ENCODE assay signal across 18 cellular contexts in genomic region chr21:42590431-42591131, GRCh38.
DNase-seq lines count a peak whose midpoint lies in the region; ATAC-seq, FAIRE-seq and TF ChIP-seq lines count a peak whose summit lies in the region.
"Had no signal": no experiment of that assay in that cellular context is flagged by ENCODE, and none has a peak within 500 bp of the region (broad histone marks: within the 10 kb centered on the region; RNA-seq: fewer than 3 reads in every experiment).

No MANE protein-coding gene starts in this region.

- no peak overlapping the region for H2BK12ac ChIP-seq in H9 (ENCODE audit: insufficient read length, low read depth, low read length)

- H2AFZ ChIP-seq in osteoblast (ENCODE audit: low read length) = no peak overlapping the region
- H2AFZ ChIP-seq in H9 (ENCODE audit: low read length) = no peak overlapping the region

- H3K4me2 ChIP-seq in osteoblast (ENCODE audit: insufficient read depth, low read length) (no peak overlapping the region), H9 (ENCODE audit: insufficient read depth, insufficient read length, low read length) (no peak overlapping the region)

- no peaks in the 10 kb centered on the region for H3K36me3 ChIP-seq in osteoblast (ENCODE audit: insufficient read depth, low read length)
- H3K36me3 ChIP-seq: Peyer's patch had no signal

- peaks cover 26% of the 10 kb centered on the region for H3K27me3 Mint-ChIP-seq in H9 (ENCODE audit: low read depth)
- peaks cover 1% of the 10 kb centered on the region for H3K27me3 Mint-ChIP-seq in nephron progenitor cell (ENCODE audit: low read depth, poor library complexity)
- H3K27me3 Mint-ChIP-seq: brain had no signal

- no peak overlapping the region for H4K8ac ChIP-seq in H9 (replicated peaks; ENCODE audit: insufficient read length, low read depth, low read length)

- H3K27ac ChIP-seq in osteoblast (ENCODE audit: low read depth, low read length) = no peak overlapping the region
- H3K27ac ChIP-seq in H9 (ENCODE audit: insufficient read length, low read depth, low read length) = no peak overlapping the region
- H3K27ac ChIP-seq: Peyer's patch had no signal

- H3K4me1 Mint-ChIP-seq in H9 (peaks cover 9% of the 10 kb centered on the region in 2 experiments), nephron progenitor cell (peaks cover 25% of the 10 kb centered on the region)

- H2BK20ac ChIP-seq in H9 (ENCODE audit: low read depth, low read length, poor library complexity, severe bottlenecking) = no peak overlapping the region

- H3K14ac ChIP-seq in H9 (ENCODE audit: insufficient read depth, low read length) = no peak overlapping the region

- no peak overlapping the region for H3K9ac ChIP-seq in H9 (ENCODE audit: extremely low read depth, insufficient read length, low read length)

- no peak overlapping the region for H3K4me3 ChIP-seq in osteoblast (ENCODE audit: insufficient read depth, low read length)
- H3K4me3 ChIP-seq: Peyer's patch had no signal

- no peak for FAIRE-seq in GM12892 (lab: Jason Lieb, UNC)

- no peak overlapping the region for H2BK15ac ChIP-seq in H9 (ENCODE audit: low read depth, low read length)

- DNase-seq in activated CD8-positive, alpha-beta memory T cell treated with anti-CD3 and anti-CD28 coated beads for 24 hours = peak; percentile 66
- DNase-seq in activated CD8-positive, alpha-beta memory T cell treated with anti-CD3 and anti-CD28 coated beads, Interleukin-2, amount 50 U/mL, for 4 hours = no peak
- DNase-seq in Kasumi-1 (lab: John Stamatoyannopoulos, UW) (peak; percentile 80 to 81), osteoblast (ENCODE audit: insufficient read length, low spot score, missing footprints) (peak; percentile 90), GM12892 (ENCODE audit: insufficient read length) (no peak), H9 (no peak), nephron progenitor cell (no peak)
- DNase-seq in activated naive CD4-positive, alpha-beta T cell treated with anti-CD3 and anti-CD28 coated beads, Interleukin-2, amount 50 U/mL, for 72 hours (ENCODE audit: low spot score in 2 of 2) = no peak
- DNase-seq: activated CD4-positive, CD25-positive, alpha-beta regulatory T cell; HFFc6; midbrain; NCI-H1105; NCI-H774; occipital lobe; stimulated activated CD4-positive, alpha-beta T cell treated with anti-CD3 and anti-CD28 coated beads, Interleukin-4, amount 100 ng/mL, for 24 hours had no signal

- H4K91ac ChIP-seq in H9 (ENCODE audit: insufficient read length, low read depth, low read length) = no peak overlapping the region

- H3K23ac ChIP-seq in H9 (ENCODE audit: insufficient read length, low read depth, low read length) = no peak overlapping the region

- H3K27me3 ChIP-seq in osteoblast (ENCODE audit: insufficient read depth, low read length) (peaks cover 3% of the 10 kb centered on the region), H9 (ENCODE audit: insufficient read depth, low read length) (no peaks in the 10 kb centered on the region)
- H3K27me3 ChIP-seq: Peyer's patch had no signal

- H2BK5ac ChIP-seq in H9 (ENCODE audit: insufficient read length, low read length) = no peak overlapping the region

- H4K5ac ChIP-seq in H9 (ENCODE audit: insufficient read length, low read depth, low read length) = no peak overlapping the region

- no peaks in the 10 kb centered on the region for H3K79me1 ChIP-seq in H9 (ENCODE audit: insufficient read depth, low read depth, low read length, poor library complexity, severe bottlenecking)

- no peaks in the 10 kb centered on the region for H3K9me3 Mint-ChIP-seq in activated naive CD4-positive, alpha-beta T cell treated with anti-CD3 and anti-CD28 coated beads, Interleukin-2, amount 50 U/mL, for 72 hours
- no peaks in the 10 kb centered on the region; a peak in 2 of 5 replicates for H3K9me3 Mint-ChIP-seq in H9
- H3K9me3 Mint-ChIP-seq in nephron progenitor cell = no peaks in the 10 kb centered on the region
- H3K9me3 Mint-ChIP-seq: activated T-helper 2 cell treated with anti-CD3 and anti-CD28 coated beads, Interferon-gamma antibody, Interleukin-2, Interleukin-4, amounts not matched to agents 10 μg/mL and 5 μg/mL and 100 μg/mL, durations not matched to agents 14 hours and 24 hours and 36 hours had no signal

- WGBS in H9 (ENCODE audit: extremely low coverage, insufficient read length, low lambda C conversion rate) = no CpG with 5 or more reads among the region's 20 CpGs

- no peak overlapping the region for H2AK5ac ChIP-seq in H9 (ENCODE audit: insufficient read length, low read length)

- H3K27ac Mint-ChIP-seq in activated naive CD4-positive, alpha-beta T cell treated with anti-CD3 and anti-CD28 coated beads, Interleukin-2, amount 50 U/mL, for 72 hours = peak overlapping the region; percentile 72 to 82
- no peak overlapping the region for H3K27ac Mint-ChIP-seq in H9
- H3K27ac Mint-ChIP-seq in nephron progenitor cell = no peak overlapping the region
- H3K27ac Mint-ChIP-seq: activated T-helper 2 cell treated with anti-CD3 and anti-CD28 coated beads, Interferon-gamma antibody, Interleukin-2, Interleukin-4, amounts not matched to agents 10 μg/mL and 5 μg/mL and 100 μg/mL, durations not matched to agents 14 hours and 24 hours and 36 hours; brain; HFFc6 had no signal

- H3K4me3 Mint-ChIP-seq in H9 (no peak overlapping the region), nephron progenitor cell (no peak overlapping the region)
- H3K4me3 Mint-ChIP-seq: brain, HFFc6 had no signal

- ATAC-seq in activated naive CD4-positive, alpha-beta T cell treated with anti-CD3 and anti-CD28 coated beads, Interleukin-2, amount 50 U/mL, for 72 hours = peak in 1 of 2 donors; percentile 38

- no peak overlapping the region for H3T11ph ChIP-seq in H9 (ENCODE audit: low read length)

- no peaks in the 10 kb centered on the region for H3K79me2 ChIP-seq in osteoblast (ENCODE audit: insufficient read depth, low read length)
- no peaks in the 10 kb centered on the region for H3K79me2 ChIP-seq in H9 (ENCODE audit: insufficient read depth, low read length)

- H4K20me1 ChIP-seq in osteoblast (ENCODE audit: insufficient read depth, low read length) (no peaks in the 10 kb centered on the region), H9 (ENCODE audit: control insufficient read depth, insufficient read depth, insufficient read length) (no peaks in the 10 kb centered on the region)

- H2BK120ac ChIP-seq in H9 (ENCODE audit: low read depth, low read length, poor library complexity, severe bottlenecking) = no peak overlapping the region

- H3K18ac ChIP-seq in H9 (ENCODE audit: insufficient read length, low read depth, low read length) = no peak overlapping the region

- no peak for TF ChIP-seq CTCF in osteoblast (IDR thresholded peaks at IDR 0.05; ENCODE audit: extremely low read depth, low read depth, low read length)
- no peak for TF ChIP-seq CTCF in H9 (conservative IDR thresholded peaks at IDR 0.05)
- no peak for TF ChIP-seq CTCF in nephron progenitor cell (IDR thresholded peaks at IDR 0.05)

- no peaks in the 10 kb centered on the region for H3K36me3 Mint-ChIP-seq in activated naive CD4-positive, alpha-beta T cell treated with anti-CD3 and anti-CD28 coated beads, Interleukin-2, amount 50 U/mL, for 72 hours
- H3K36me3 Mint-ChIP-seq in H9 (ENCODE audit: insufficient read depth in 1 of 3, low read depth in 3 of 3) = no peaks in the 10 kb centered on the region
- H3K36me3 Mint-ChIP-seq in nephron progenitor cell (ENCODE audit: low read depth) = no peaks in the 10 kb centered on the region
- H3K36me3 Mint-ChIP-seq: brain had no signal

- TF ChIP-seq POLR2A in GM12892 (IDR thresholded peaks at IDR 0.05; ENCODE audit: low read depth, low read length) = no peak

- H3K23me2 ChIP-seq in H9 (ENCODE audit: insufficient read length, low read depth, low read length, poor library complexity, severe bottlenecking) = no peaks in the 10 kb centered on the region

- H3K9me3 ChIP-seq in osteoblast (ENCODE audit: low read depth, low read length) (no peaks in the 10 kb centered on the region), H9 (ENCODE audit: control insufficient read depth, low read depth, low read length) (no peaks in the 10 kb centered on the region)
- H3K9me3 ChIP-seq: Peyer's patch had no signal

- H3K4ac ChIP-seq in H9 (ENCODE audit: low read depth, low read length) = no peak overlapping the region

- H3K4me1 ChIP-seq in osteoblast (ENCODE audit: insufficient read depth, low read length) (no peaks in the 10 kb centered on the region), H9 (ENCODE audit: insufficient read depth, low read length) (no peaks in the 10 kb centered on the region)

- no peak overlapping the region for H3K56ac ChIP-seq in H9 (ENCODE audit: insufficient read length, low read depth, low read length)

Comparison
In these comparisons a context has a peak if more than half of its experiments do, and no peak if none do; other contexts are left out.
1. DNase-seq: peak in activated CD8-positive, alpha-beta memory T cell treated with anti-CD3 and anti-CD28 coated beads for 24 hours (single experiment), Kasumi-1 (2 of 2) and osteoblast (single experiment); none in activated CD8-positive, alpha-beta memory T cell treated with anti-CD3 and anti-CD28 coated beads, Interleukin-2, amount 50 U/mL, for 4 hours (single experiment), activated naive CD4-positive, alpha-beta T cell treated with anti-CD3 and anti-CD28 coated beads, Interleukin-2, amount 50 U/mL, for 72 hours (0 of 2), GM12892 (single experiment), H9 (single experiment) and nephron progenitor cell (single experiment).
2. H3K27ac Mint-ChIP-seq: peak in activated naive CD4-positive, alpha-beta T cell treated with anti-CD3 and anti-CD28 coated beads, Interleukin-2, amount 50 U/mL, for 72 hours (2 of 2); none in H9 (0 of 3) and nephron progenitor cell (single experiment).